14 cellular contexts compared by ENCODE assay signal in the genomic region with DNA sequence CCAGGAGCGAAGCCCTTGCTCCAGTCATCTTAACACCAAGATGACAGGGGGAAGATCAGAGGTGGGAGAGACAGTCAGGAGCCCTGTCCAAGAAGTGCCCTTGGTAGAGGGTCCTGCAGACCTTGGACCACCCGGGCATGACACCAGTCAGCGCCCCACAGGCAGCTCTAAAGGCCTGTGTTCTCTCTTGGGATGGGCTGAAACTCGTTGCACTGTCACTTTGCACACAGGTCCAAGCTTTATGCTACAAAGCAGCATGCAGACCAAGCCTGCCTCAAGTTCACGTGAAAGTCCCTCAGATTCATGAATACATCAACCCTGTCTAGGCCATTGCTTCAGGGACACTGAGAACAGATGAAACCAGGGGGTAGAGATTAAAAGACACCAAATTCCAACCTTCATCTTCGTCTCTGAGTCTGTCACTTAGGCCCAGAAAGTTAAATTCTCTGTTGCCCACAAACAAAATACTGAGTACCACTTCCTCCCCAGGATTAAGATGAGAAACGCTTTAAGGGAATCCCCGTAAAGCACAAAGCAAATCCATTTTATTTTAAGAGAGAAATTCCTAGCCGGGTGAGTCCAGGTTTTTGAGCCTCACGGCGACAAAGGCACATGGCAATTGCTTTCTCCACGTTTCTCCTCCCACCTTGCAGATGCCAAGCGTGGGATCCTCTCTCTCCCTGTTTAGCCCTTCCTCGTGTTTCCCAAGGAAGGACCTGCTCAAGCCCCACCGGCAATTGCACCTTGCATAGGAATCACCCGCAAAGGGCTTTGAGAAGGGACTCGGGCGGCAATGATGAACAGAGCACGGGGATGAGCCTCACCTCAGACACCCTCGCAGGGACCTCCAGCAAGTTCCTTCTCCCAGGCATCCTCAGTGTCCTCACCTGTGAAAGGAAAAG.
DNase-seq lines count a peak whose midpoint lies in the region; ATAC-seq, FAIRE-seq and TF ChIP-seq lines count a peak whose summit lies in the region.
"Had no signal": no experiment of that assay in that cellular context is flagged by ENCODE, and none has a peak within 500 bp of the region (broad histone marks: within the 10 kb centered on the region; RNA-seq: fewer than 3 reads in every experiment).

No MANE protein-coding gene starts in this region.

- ATAC-seq in GM18867 (IDR thresholded peaks at IDR 0.05; ENCODE audit: unreplicated experiment) (peak; percentile 24), GM21447 (IDR thresholded peaks at IDR 0.05; ENCODE audit: unreplicated experiment) (peak; percentile 5), HG03066 (IDR thresholded peaks at IDR 0.05; ENCODE audit: low read depth, unreplicated experiment) (peak; percentile 3), K562 (peak; percentile 38)
- ATAC-seq: heart right ventricle, sciatic nerve had no signal

- H3F3A ChIP-seq in SK-N-SH (replicated peaks; ENCODE audit: insufficient read depth): peaks cover 3% of the 10 kb centered on the region

- CTCF ChIA-PET in K562 (lab: Yijun Ruan, JAX; ENCODE audit: low intra/inter-chr PET ratio) (no interaction called here), SK-N-SH (lab: Yijun Ruan, JAX) (no interaction called here)

- H3K79me2 ChIP-seq in K562 (ENCODE audit: control insufficient read depth, insufficient read depth, low read length) (no peaks in the 10 kb centered on the region), SK-N-SH (ENCODE audit: insufficient read depth) (no peaks in the 10 kb centered on the region)

- intact Hi-C loops in K562 (cut with micrococcal nuclease): no loop called here

- H3K4me3 ChIP-seq in K562: no peak overlapping the region
- no peak overlapping the region for H3K4me3 ChIP-seq in SK-N-SH (ENCODE audit: low read depth in 2 of 2, low read length in 1 of 2)
- H3K4me3 ChIP-seq: heart right ventricle had no signal

- H3K4me1 ChIP-seq in K562 (replicated peaks in 1 of 2; ENCODE audit: control insufficient read depth in 2 of 2, insufficient read depth in 2 of 2, low read length in 2 of 2) (no peaks in the 10 kb centered on the region; a peak in 2 of 5 replicates), SK-N-SH (ENCODE audit: control insufficient read depth in 1 of 2, insufficient read depth in 2 of 2, low read depth in 1 of 2, low read length in 1 of 2) (peaks cover 0 to 6% of the 10 kb centered on the region in 2 experiments; a peak in 1 of 4 replicates)

- no peak for DNase-seq in K562 (ENCODE audit: extremely low read depth in 1 of 4, low spot score in 3 of 4)
- no peak for DNase-seq in NCI-H1092 treated with DMSO at 0.1 percent for 48 hours (lab: John Stamatoyannopoulos, UW)
- DNase-seq in NCI-H2081 (lab: John Stamatoyannopoulos, UW): no peak
- DNase-seq in retina: no peak
- DNase-seq in SK-N-SH: no peak
- DNase-seq: activated CD4-positive, alpha-beta T cell treated with anti-CD3 and anti-CD28 coated beads, Interleukin-2, amount 50 U/mL, for 4 hours; activated naive CD8-positive, alpha-beta T cell treated with anti-CD3 and anti-CD28 coated beads, Interleukin-2, amount 10 ng/mL, durations not matched to agents 7 days and 5 days; heart right ventricle; midbrain; NCI-H526 treated with DMSO at 0.1 percent for 48 hours had no signal

- no peak for TF ChIP-seq RAD21 in K562 (CRISPR knock-in tag; conservative IDR thresholded peaks at IDR 0.05 in 1 of 2, IDR thresholded peaks at IDR 0.05 in 1 of 2)
- TF ChIP-seq RAD21 in SK-N-SH (IDR thresholded peaks at IDR 0.05; ENCODE audit: low read length): no peak

- H2AFZ ChIP-seq in K562 (ENCODE audit: low read depth, low read length) (no peak overlapping the region), SK-N-SH (ENCODE audit: low read depth) (no peak overlapping the region)

- no peak overlapping the region for H3K9ac ChIP-seq in K562 (ENCODE audit: insufficient read depth in 1 of 2, low read depth in 2 of 2, low read length in 2 of 2)
- H3K9ac ChIP-seq in SK-N-SH: no peak overlapping the region

- no TSS peak for BruUV-seq in K562 (replicated peaks; lab: Mats Ljungman, UMichigan)

- TF ChIP-seq EP300 in K562 (IDR thresholded peaks at IDR 0.05; ENCODE audit: low read length) (no peak), SK-N-SH (IDR thresholded peaks at IDR 0.05; ENCODE audit: borderline replicate concordance in 1 of 2, low read depth in 1 of 2, low read length in 1 of 2) (no peak)

- in situ Hi-C loops in K562 (cut with MboI): no loop called here

- H4K20me1 ChIP-seq in K562 (replicated peaks; ENCODE audit: control insufficient read depth, insufficient read depth, low read length): no peaks in the 10 kb centered on the region
- no peaks in the 10 kb centered on the region for H4K20me1 ChIP-seq in SK-N-SH (ENCODE audit: insufficient read depth)

- no peaks in the 10 kb centered on the region for H3K9me1 ChIP-seq in K562 (ENCODE audit: control insufficient read depth, insufficient read depth, low read length)

- TF ChIP-seq POLR2A in K562 (conservative IDR thresholded peaks at IDR 0.05): no peak

- POLR2A ChIA-PET in K562 (lab: Yijun Ruan, JAX) (interaction anchor here (0.6 to 1.0 kb wide), 2 partner anchors 10 to 380 kb away, joined by 3 read pairs; no protein-coding TSS in a partner anchor), SK-N-SH (lab: Yijun Ruan, JAX) (no interaction called here)

- WGBS in K562 (ENCODE audit: insufficient coverage, low coverage, missing lambda C conversion rate): 26% methylated on average over 20 of the region's 20 CpGs
- WGBS in SK-N-SH (ENCODE audit: low lambda C conversion rate): 88% methylated on average over 20 of the region's 20 CpGs

- H3K9me2 ChIP-seq in SK-N-SH: no peaks in the 10 kb centered on the region

- H3K9me3 ChIP-seq in K562 (replicated peaks; ENCODE audit: control insufficient read depth, insufficient read depth, low read depth, low read length) (no peaks in the 10 kb centered on the region), SK-N-SH (no peaks in the 10 kb centered on the region)
- H3K9me3 ChIP-seq: heart right ventricle had no signal

- H3K4me2 ChIP-seq in K562 (ENCODE audit: insufficient read depth, low read length): no peak overlapping the region
- H3K4me2 ChIP-seq in SK-N-SH: no peak overlapping the region

- H3K36me3 ChIP-seq in K562 (ENCODE audit: control insufficient read depth, insufficient read depth, low read length): no peaks in the 10 kb centered on the region
- H3K36me3 ChIP-seq in SK-N-SH (replicated peaks in 1 of 2; ENCODE audit: control insufficient read depth in 1 of 2, insufficient read depth in 2 of 2, low read length in 1 of 2): no peaks in the 10 kb centered on the region
- H3K36me3 ChIP-seq: heart right ventricle had no signal

- TF ChIP-seq CTCF in K562 (IDR thresholded peaks at IDR 0.05 in 2 of 3, conservative IDR thresholded peaks at IDR 0.05 in 1 of 3; ENCODE audit: insufficient read depth in 2 of 3, low read depth in 1 of 3, low read length in 3 of 3): no peak
- TF ChIP-seq CTCF in SK-N-SH (IDR thresholded peaks at IDR 0.05): no peak

- H3K27me3 ChIP-seq in K562 (ENCODE audit: control insufficient read depth in 2 of 2, insufficient read depth in 2 of 2, low read length in 2 of 2) (peaks cover 4 to 37% of the 10 kb centered on the region in 2 experiments; a peak in 3 of 5 replicates), SK-N-SH (ENCODE audit: insufficient read depth) (no peaks in the 10 kb centered on the region)
- H3K27me3 ChIP-seq: heart right ventricle had no signal

- no peak for FAIRE-seq in K562 (lab: Jason Lieb, UNC)

- no peak overlapping the region for H3K27ac ChIP-seq in K562 (ENCODE audit: extremely low read depth, low read depth, low read length)
- no peak overlapping the region for H3K27ac ChIP-seq in SK-N-SH (ENCODE audit: low read depth in 2 of 2, low read length in 1 of 2)
- H3K27ac ChIP-seq: heart right ventricle had no signal

TF ChIP-seq in K562, 482 proteins besides CTCF, POLR2A, EP300 and RAD21 (continues in another document):
- TF ChIP-seq, protein P1, sequence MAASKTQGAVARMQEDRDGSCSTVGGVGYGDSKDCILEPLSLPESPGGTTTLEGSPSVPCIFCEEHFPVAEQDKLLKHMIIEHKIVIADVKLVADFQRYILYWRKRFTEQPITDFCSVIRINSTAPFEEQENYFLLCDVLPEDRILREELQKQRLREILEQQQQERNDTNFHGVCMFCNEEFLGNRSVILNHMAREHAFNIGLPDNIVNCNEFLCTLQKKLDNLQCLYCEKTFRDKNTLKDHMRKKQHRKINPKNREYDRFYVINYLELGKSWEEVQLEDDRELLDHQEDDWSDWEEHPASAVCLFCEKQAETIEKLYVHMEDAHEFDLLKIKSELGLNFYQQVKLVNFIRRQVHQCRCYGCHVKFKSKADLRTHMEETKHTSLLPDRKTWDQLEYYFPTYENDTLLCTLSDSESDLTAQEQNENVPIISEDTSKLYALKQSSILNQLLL (CRISPR knock-in tag; IDR thresholded peaks at IDR 0.05; ENCODE audit: borderline replicate concordance): no peak
- TF ChIP-seq NR2F6 (CRISPR knock-in tag; IDR thresholded peaks at IDR 0.05): no peak
- TF ChIP-seq SNRNP70 (optimal IDR thresholded peaks at IDR 0.05; ENCODE audit: low read depth, low read length): no peak
- no peak for TF ChIP-seq ZFP30 (CRISPR knock-in tag; IDR thresholded peaks at IDR 0.05; ENCODE audit: borderline replicate concordance)
- no peak for TF ChIP-seq LARP7 (IDR thresholded peaks at IDR 0.05)
- no peak for TF ChIP-seq ZNF79 (CRISPR knock-in tag; IDR thresholded peaks at IDR 0.05; ENCODE audit: low read depth)
- no peak for TF ChIP-seq GABPA (tag; conservative IDR thresholded peaks at IDR 0.05; ENCODE audit: low read depth)

TF ChIP-seq in SK-N-SH, 30 proteins besides CTCF, POLR2A, EP300 and RAD21 (continues in another document):
- TF ChIP-seq, protein P2, sequence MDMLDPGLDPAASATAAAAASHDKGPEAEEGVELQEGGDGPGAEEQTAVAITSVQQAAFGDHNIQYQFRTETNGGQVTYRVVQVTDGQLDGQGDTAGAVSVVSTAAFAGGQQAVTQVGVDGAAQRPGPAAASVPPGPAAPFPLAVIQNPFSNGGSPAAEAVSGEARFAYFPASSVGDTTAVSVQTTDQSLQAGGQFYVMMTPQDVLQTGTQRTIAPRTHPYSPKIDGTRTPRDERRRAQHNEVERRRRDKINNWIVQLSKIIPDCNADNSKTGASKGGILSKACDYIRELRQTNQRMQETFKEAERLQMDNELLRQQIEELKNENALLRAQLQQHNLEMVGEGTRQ (IDR thresholded peaks at IDR 0.05; ENCODE audit: borderline replicate concordance, low read depth, low read length): no peak
- TF ChIP-seq YY1 (IDR thresholded peaks at IDR 0.05; ENCODE audit: low read depth) (no peak), FOXM1 (IDR thresholded peaks at IDR 0.05; ENCODE audit: low read depth) (no peak), ELF1 (IDR thresholded peaks at IDR 0.05) (no peak), SMC3 (IDR thresholded peaks at IDR 0.05; ENCODE audit: low read depth, low read length) (no peak), CHD2 (IDR thresholded peaks at IDR 0.05; ENCODE audit: low read length, partially characterized antibody) (no peak), RCOR1 (IDR thresholded peaks at IDR 0.05; ENCODE audit: low read length) (no peak), MEF2A (IDR thresholded peaks at IDR 0.05; ENCODE audit: borderline replicate concordance, low read depth) (no peak)
